In genomic region chr9:107285292-107285691, GRCh38 we compare ENCODE assay signal across 2 cellular contexts.
TF ChIP-seq lines count a peak whose summit lies in the region.

No MANE protein-coding gene starts in this region.

TF ChIP-seq in SK-N-SH, 30 proteins besides CTCF, POLR2A, EP300 and RAD21:
- no peak for TF ChIP-seq REST (IDR thresholded peaks at IDR 0.05; ENCODE audit: low read depth, low read length)
- no peak for TF ChIP-seq EZH2phosphoT487 (IDR thresholded peaks at IDR 0.05; ENCODE audit: borderline replicate concordance, low read depth)
- TF ChIP-seq FOXJ3 (CRISPR knock-in tag; IDR thresholded peaks at IDR 0.05) = no peak
- no peak for TF ChIP-seq MAX (IDR thresholded peaks at IDR 0.05; ENCODE audit: low read depth)
- TF ChIP-seq ZBTB33 (IDR thresholded peaks at IDR 0.05; ENCODE audit: borderline replicate concordance, low read depth) = no peak
- no peak for TF ChIP-seq GABPA (IDR thresholded peaks at IDR 0.05; ENCODE audit: low read depth)
- no peak for TF ChIP-seq POLR2AphosphoS5 (IDR thresholded peaks at IDR 0.05; ENCODE audit: low read depth, low read length)
TF ChIP-seq in SK-N-SH: peak in this region for 0.

TF ChIP-seq in SK-N-SH treated with all-trans-retinoic acid at 6 μM for 48 hours, 23 proteins besides CTCF, POLR2A, EP300 and RAD21 (continued from another document):
- TF ChIP-seq TSHZ2 (CRISPR knock-in tag; IDR thresholded peaks at IDR 0.05) (no peak), CSRNP3 (CRISPR knock-in tag; IDR thresholded peaks at IDR 0.05) (no peak), GLIS3 (CRISPR knock-in tag; IDR thresholded peaks at IDR 0.05) (no peak), ZFP30 (CRISPR knock-in tag; IDR thresholded peaks at IDR 0.05) (no peak), TOX (CRISPR knock-in tag; IDR thresholded peaks at IDR 0.05; ENCODE audit: borderline replicate concordance) (no peak), ISL1 (CRISPR knock-in tag; IDR thresholded peaks at IDR 0.05) (no peak), ZNF8 (CRISPR knock-in tag; IDR thresholded peaks at IDR 0.05) (no peak), ZNF70 (CRISPR knock-in tag; IDR thresholded peaks at IDR 0.05) (no peak), ARNTL (CRISPR knock-in tag; IDR thresholded peaks at IDR 0.05; ENCODE audit: borderline replicate concordance, low read depth) (no peak), ZC3H10 (CRISPR knock-in tag; IDR thresholded peaks at IDR 0.05) (no peak), PPARA (CRISPR knock-in tag; IDR thresholded peaks at IDR 0.05; ENCODE audit: borderline replicate concordance) (no peak), RARB (CRISPR knock-in tag; IDR thresholded peaks at IDR 0.05) (no peak), ZNF565 (CRISPR knock-in tag; conservative IDR thresholded peaks at IDR 0.05; ENCODE audit: low read depth) (no peak), PATZ1 (CRISPR knock-in tag; IDR thresholded peaks at IDR 0.05; ENCODE audit: borderline replicate concordance) (no peak)
TF ChIP-seq in SK-N-SH treated with all-trans-retinoic acid at 6 μM for 48 hours: peak in this region for 0.
